ENCODE assay signal across 24 cellular contexts in genomic region chr18:36733150-36733549, GRCh38.
DNase-seq lines count a peak whose midpoint lies in the region; ATAC-seq and TF ChIP-seq lines count a peak whose summit lies in the region.
"Had no signal": no experiment of that assay in that cellular context is flagged by ENCODE, and none has a peak within 500 bp of the region (broad histone marks: within the 10 kb centered on the region; RNA-seq: fewer than 3 reads in every experiment).

No MANE protein-coding gene starts in this region.

- H3K27me3 Mint-ChIP-seq in neural crest cell (ENCODE audit: low read depth), result no peaks in the 10 kb centered on the region

- peaks cover 16% of the 10 kb centered on the region for H3K9me3 Mint-ChIP-seq in neural crest cell
- H3K9me3 Mint-ChIP-seq: activated naive CD8-positive, alpha-beta T cell treated with anti-CD3 and anti-CD28 coated beads for 36 hours; T-helper 1 cell treated with Interleukin-12 subunit alpha and Interleukin-12 subunit beta and Interleukin-4 antibody, amounts not matched to agents 30 μg/mL and 1 μg/mL, for 36 hours had no signal

- peaks cover 49% of the 10 kb centered on the region for H3K36me3 Mint-ChIP-seq in neural crest cell (ENCODE audit: low read depth)
- H3K36me3 Mint-ChIP-seq: activated naive CD8-positive, alpha-beta T cell treated with anti-CD3 and anti-CD28 coated beads for 36 hours had no signal

- no peaks in the 10 kb centered on the region for H3K4me1 Mint-ChIP-seq in neural crest cell
- H3K4me1 Mint-ChIP-seq: activated naive CD8-positive, alpha-beta T cell treated with anti-CD3 and anti-CD28 coated beads for 36 hours; nephron progenitor cell had no signal

- DNase-seq in GM12865 (ENCODE audit: low read depth), result no peak
- peak; percentile 9 for DNase-seq in NAMALWA (ENCODE audit: low spot score)
- no peak for DNase-seq in cardiac fibroblast (ENCODE audit: low read depth in 2 of 2)
- no peak for DNase-seq in neural crest cell (ENCODE audit: low read depth, low spot score)
- DNase-seq in kidney glomerular epithelial cell (lab: John Stamatoyannopoulos, UW), result no peak
- no peak for DNase-seq in nucleus accumbens (lab: John Stamatoyannopoulos, UW)
- DNase-seq: activated CD8-positive, alpha-beta T cell treated with anti-CD3 and anti-CD28 coated beads, Interleukin-2, amount 10 ng/mL, durations not matched to agents 7 days and 5 days; activated naive CD8-positive, alpha-beta T cell treated with anti-CD3 and anti-CD28 coated beads for 36 hours; activated T-cell treated with anti-CD3 and anti-CD28 coated beads for 4 hours; Calu3; cerebellar nuclear complex; KG1; MM.1S; NCI-H1436 treated with DMSO at 0.1 percent for 48 hours; NCI-H446 treated with DMSO at 0.1 percent for 48 hours; nephron progenitor cell; RPMI8226; stimulated activated CD4-positive, alpha-beta T cell treated with anti-CD3 and anti-CD28 coated beads, Interleukin-2, amount 100 ng/mL, for 24 hours; transverse colon had no signal

- no peak overlapping the region for H3K27ac Mint-ChIP-seq in neural crest cell (ENCODE audit: unreplicated experiment)
- H3K27ac Mint-ChIP-seq: activated CD8-positive, alpha-beta T cell treated with anti-CD3 and anti-CD28 coated beads, Interleukin-2, amount 10 ng/mL, durations not matched to agents 7 days and 5 days; activated naive CD8-positive, alpha-beta T cell treated with anti-CD3 and anti-CD28 coated beads for 36 hours; nephron progenitor cell; T-helper 1 cell treated with Interleukin-12 subunit alpha and Interleukin-12 subunit beta and Interleukin-4 antibody, amounts not matched to agents 30 μg/mL and 1 μg/mL, for 36 hours had no signal

- no peak for ATAC-seq in GM21529 (IDR thresholded peaks at IDR 0.05; ENCODE audit: unreplicated experiment)
- ATAC-seq: activated CD8-positive, alpha-beta T cell treated with anti-CD3 and anti-CD28 coated beads, Interleukin-2, amount 10 ng/mL, durations not matched to agents 7 days and 5 days had no signal

- H3K4me3 ChIP-seq in GM12865 (ENCODE audit: low read depth, low read length), result no peak overlapping the region
- no peak overlapping the region for H3K4me3 ChIP-seq in cardiac fibroblast (replicated peaks in 1 of 2; ENCODE audit: low read depth in 2 of 2, low read length in 2 of 2)
- H3K4me3 ChIP-seq: ascending aorta, right atrium auricular region, SK-N-MC, transverse colon had no signal

- H3K4me3 Mint-ChIP-seq in neural crest cell, result no peak overlapping the region
- H3K4me3 Mint-ChIP-seq: activated CD8-positive, alpha-beta T cell treated with anti-CD3 and anti-CD28 coated beads, Interleukin-2, amount 10 ng/mL, durations not matched to agents 7 days and 5 days; activated naive CD8-positive, alpha-beta T cell treated with anti-CD3 and anti-CD28 coated beads for 36 hours; nephron progenitor cell; T-helper 1 cell treated with Interleukin-12 subunit alpha and Interleukin-12 subunit beta and Interleukin-4 antibody, amounts not matched to agents 30 μg/mL and 1 μg/mL, for 36 hours had no signal

- TF ChIP-seq CTCF in GM12865 (IDR thresholded peaks at IDR 0.05; ENCODE audit: insufficient read depth, low read depth, low read length, missing control alignments) (peak; percentile 3), cardiac fibroblast (IDR thresholded peaks at IDR 0.05; ENCODE audit: low read depth, low read length) (peak; percentile 5), neural crest cell (conservative IDR thresholded peaks at IDR 0.05) (peak; percentile 33)
